In genomic region chr7:148987010-148987750, GRCh38 we compare ENCODE assay signal across 8 cellular contexts. TPM values are rescaled to one million over a fixed set of nuclear protein-coding genes. Genes with fewer than 3 reads are reported as not detected.
A peak's percentile ranks its signal among the peaks of the same experiment; 100 is the strongest.
DNase-seq lines count a peak whose midpoint lies in the region; ATAC-seq and TF ChIP-seq lines count a peak whose summit lies in the region.

No MANE protein-coding gene starts in this region.

- H3K36me3 Mint-ChIP-seq in GM23338 (ENCODE audit: low read depth), result peaks cover 6% of the 10 kb centered on the region; the same call in 1 of the 3 replicates
- peaks cover 9% of the 10 kb centered on the region for H3K36me3 Mint-ChIP-seq in activated T-helper 17 cell treated with anti-CD3 and anti-CD28 coated beads, Interleukin-2, amount 50 U/mL, for 72 hours (ENCODE audit: low read depth)
- H3K36me3 Mint-ChIP-seq in natural killer cell treated with Interleukin-12 subunit alpha and Interleukin-12 subunit beta and Interleukin-15 and Interleukin-18, amount 100 ng/mL, for 72 hours, result no peaks in the 10 kb centered on the region

- H3K27ac Mint-ChIP-seq in GM23338, result peak overlapping the region; percentile 92
- peak overlapping the region; percentile 94 for H3K27ac Mint-ChIP-seq in activated T-helper 17 cell treated with anti-CD3 and anti-CD28 coated beads, Interleukin-2, amount 50 U/mL, for 72 hours
- H3K27ac Mint-ChIP-seq in natural killer cell treated with Interleukin-12 subunit alpha and Interleukin-12 subunit beta and Interleukin-15 and Interleukin-18, amount 100 ng/mL, for 72 hours, result peak overlapping the region; percentile 87 to 96

- peak overlapping the region; percentile 95 for H2AFZ ChIP-seq in GM23338

- H3K4me1 Mint-ChIP-seq in GM23338, result peaks cover 16% of the 10 kb centered on the region; the same call in 2 of the 3 replicates
- peaks cover 25% of the 10 kb centered on the region for H3K4me1 Mint-ChIP-seq in activated T-helper 17 cell treated with anti-CD3 and anti-CD28 coated beads, Interleukin-2, amount 50 U/mL, for 72 hours
- H3K4me1 Mint-ChIP-seq in natural killer cell treated with Interleukin-12 subunit alpha and Interleukin-12 subunit beta and Interleukin-15 and Interleukin-18, amount 100 ng/mL, for 72 hours (ENCODE audit: low read depth in 2 of 2), result peaks cover 45 to 47% of the 10 kb centered on the region in 2 donors

- H3K27me3 ChIP-seq in GM23338 (ENCODE audit: insufficient read depth), result peaks cover 4% of the 10 kb centered on the region; the same call in 1 of the 2 replicates

- H3K4me2 ChIP-seq in GM23338, result peak overlapping the region; percentile 87

- H3K9me3 Mint-ChIP-seq in GM23338, result peaks cover 11% of the 10 kb centered on the region; the same call in 2 of the 3 replicates
- H3K9me3 Mint-ChIP-seq in activated T-helper 17 cell treated with anti-CD3 and anti-CD28 coated beads, Interleukin-2, amount 50 U/mL, for 72 hours, result no peaks in the 10 kb centered on the region
- no peaks in the 10 kb centered on the region for H3K9me3 Mint-ChIP-seq in natural killer cell treated with Interleukin-12 subunit alpha and Interleukin-12 subunit beta and Interleukin-15 and Interleukin-18, amount 100 ng/mL, for 72 hours

- H3K27ac ChIP-seq in GM23338 (ENCODE audit: low read depth), result peak overlapping the region; percentile 96

- H3F3A ChIP-seq in GM23338 (replicated peaks; ENCODE audit: low read depth), result peaks cover 11% of the 10 kb centered on the region

- H4K20me1 ChIP-seq in GM23338 (replicated peaks; ENCODE audit: insufficient read depth), result no peaks in the 10 kb centered on the region

- TF ChIP-seq CTCF in GM23338 (conservative IDR thresholded peaks at IDR 0.05; ENCODE audit: low read depth in 2 of 2), result no peak

- H3K9me2 ChIP-seq in GM23338 (ENCODE audit: insufficient read depth), result no peaks in the 10 kb centered on the region

- peak overlapping the region; percentile 83 for H3K4me3 ChIP-seq in GM23338

- peak; percentile 93 for ATAC-seq in GM23338
- ATAC-seq in activated T-helper 17 cell treated with anti-CD3 and anti-CD28 coated beads, Interleukin-2, amount 50 U/mL, for 72 hours (replicated peaks), result peak; percentile 92
- ATAC-seq in natural killer cell treated with Interleukin-12 subunit alpha and Interleukin-12 subunit beta and Interleukin-15 and Interleukin-18, amount 100 ng/mL, for 72 hours, result peak; percentile 93 to 94
- ATAC-seq in stimulated activated naive CD8-positive, alpha-beta T cell treated with anti-CD3 and anti-CD28 coated beads, Interleukin-15, Interleukin-2, amounts not matched to agents 100 U/mL and 50 U/mL, for 24 hours, result peak; percentile 89

- peak; percentile 94 for DNase-seq in Daoy (ENCODE audit: low read depth)
- peak; percentile 97 for DNase-seq in GM23338 (ENCODE audit: low spot score)
- DNase-seq in Kasumi-1 (lab: John Stamatoyannopoulos, UW), result peak; percentile 93
- peak; percentile 95 for DNase-seq in RKO (ENCODE audit: low spot score)
- DNase-seq in fibroblast of peridontal ligament (ENCODE audit: extremely low read depth), result peak; percentile 94
- DNase-seq in natural killer cell treated with Interleukin-12 subunit alpha and Interleukin-12 subunit beta and Interleukin-15 and Interleukin-18, amount 100 ng/mL, for 72 hours (ENCODE audit: low spot score), result peak; percentile 83
- peak; percentile 78 for DNase-seq in stimulated activated naive CD8-positive, alpha-beta T cell treated with anti-CD3 and anti-CD28 coated beads, Interleukin-15, Interleukin-2, amounts not matched to agents 100 U/mL and 50 U/mL, for 24 hours

- H3K4me1 ChIP-seq in GM23338 (ENCODE audit: insufficient read depth), result peaks cover 13% of the 10 kb centered on the region

- H3K79me2 ChIP-seq in GM23338 (replicated peaks; ENCODE audit: insufficient read depth), result no peaks in the 10 kb centered on the region

- no peaks in the 10 kb centered on the region for H3K36me3 ChIP-seq in GM23338 (ENCODE audit: insufficient read depth)

- H3K27me3 Mint-ChIP-seq in GM23338 (ENCODE audit: insufficient read depth, low read depth, poor library complexity), result peaks cover 11% of the 10 kb centered on the region
- no peaks in the 10 kb centered on the region for H3K27me3 Mint-ChIP-seq in activated T-helper 17 cell treated with anti-CD3 and anti-CD28 coated beads, Interleukin-2, amount 50 U/mL, for 72 hours
- H3K27me3 Mint-ChIP-seq in natural killer cell treated with Interleukin-12 subunit alpha and Interleukin-12 subunit beta and Interleukin-15 and Interleukin-18, amount 100 ng/mL, for 72 hours, result peaks cover 0 to 2% of the 10 kb centered on the region in 2 donors

- H3K4me3 Mint-ChIP-seq in GM23338, result peak overlapping the region; percentile 89
- H3K4me3 Mint-ChIP-seq in activated T-helper 17 cell treated with anti-CD3 and anti-CD28 coated beads, Interleukin-2, amount 50 U/mL, for 72 hours, result peak overlapping the region; percentile 89
- peak overlapping the region; percentile 98 for H3K4me3 Mint-ChIP-seq in natural killer cell treated with Interleukin-12 subunit alpha and Interleukin-12 subunit beta and Interleukin-15 and Interleukin-18, amount 100 ng/mL, for 72 hours

TF ChIP-seq in GM23338, 12 proteins besides CTCF, POLR2A, EP300 and RAD21 (continues in another document):
- TF ChIP-seq NANOG (IDR thresholded peaks at IDR 0.05; ENCODE audit: borderline replicate concordance) (no peak), POLR2AphosphoS5 (IDR thresholded peaks at IDR 0.05; ENCODE audit: low read depth) (peak; percentile 80), ZNF331 (CRISPR knock-in tag; IDR thresholded peaks at IDR 0.05; ENCODE audit: low read depth) (no peak; the same call in 1 of the 2 replicates), JUNB (IDR thresholded peaks at IDR 0.05; ENCODE audit: unreplicated experiment) (no peak), ZNF114 (CRISPR knock-in tag; IDR thresholded peaks at IDR 0.05) (no peak), ZNF462 (CRISPR knock-in tag; IDR thresholded peaks at IDR 0.05) (no peak), STAT1 (IDR thresholded peaks at IDR 0.05; ENCODE audit: unreplicated experiment) (no peak), CREB1 (CRISPR knock-in tag; IDR thresholded peaks at IDR 0.05; ENCODE audit: low read depth) (peak; percentile 90)

RNA-seq across cellular contexts. Expression of gene PDIA4, which starts 41.1 kb away (rescaled TPM):
- total RNA-seq in Daoy (2014; rRNA removed; shearing (Covaris generic)), result 332 and 349 TPM in 2 replicates
- 326 and 332 TPM in 2 replicates for total RNA-seq in GM23338 (2014; rRNA removed; shearing (Covaris generic))
- polyA plus RNA-seq in GM23338 (2016; fragmentation: Nextera tagmentation; extraction: Ambion mirVana), result 194 and 196 TPM in 2 replicates
- total RNA-seq in activated T-helper 17 cell treated with anti-CD3 and anti-CD28 coated beads, Interleukin-2, amount 50 U/mL, for 72 hours, result 10 to 100 TPM; 54.2 to 95.7 TPM
- 100 to 1,000 TPM; 141 to 159 TPM for total RNA-seq in natural killer cell treated with Interleukin-12 subunit alpha and Interleukin-12 subunit beta and Interleukin-15 and Interleukin-18, amount 100 ng/mL, for 72 hours

Comparison
In these comparisons a context has a peak if more than half of its experiments do, and no peak if none do; other contexts are left out.
1. Peak in every context shown above with its lines: DNase-seq, ATAC-seq, H3K4me3 ChIP-seq and H3K27ac ChIP-seq.